8 cellular contexts compared by ENCODE assay signal in the genomic region with DNA sequence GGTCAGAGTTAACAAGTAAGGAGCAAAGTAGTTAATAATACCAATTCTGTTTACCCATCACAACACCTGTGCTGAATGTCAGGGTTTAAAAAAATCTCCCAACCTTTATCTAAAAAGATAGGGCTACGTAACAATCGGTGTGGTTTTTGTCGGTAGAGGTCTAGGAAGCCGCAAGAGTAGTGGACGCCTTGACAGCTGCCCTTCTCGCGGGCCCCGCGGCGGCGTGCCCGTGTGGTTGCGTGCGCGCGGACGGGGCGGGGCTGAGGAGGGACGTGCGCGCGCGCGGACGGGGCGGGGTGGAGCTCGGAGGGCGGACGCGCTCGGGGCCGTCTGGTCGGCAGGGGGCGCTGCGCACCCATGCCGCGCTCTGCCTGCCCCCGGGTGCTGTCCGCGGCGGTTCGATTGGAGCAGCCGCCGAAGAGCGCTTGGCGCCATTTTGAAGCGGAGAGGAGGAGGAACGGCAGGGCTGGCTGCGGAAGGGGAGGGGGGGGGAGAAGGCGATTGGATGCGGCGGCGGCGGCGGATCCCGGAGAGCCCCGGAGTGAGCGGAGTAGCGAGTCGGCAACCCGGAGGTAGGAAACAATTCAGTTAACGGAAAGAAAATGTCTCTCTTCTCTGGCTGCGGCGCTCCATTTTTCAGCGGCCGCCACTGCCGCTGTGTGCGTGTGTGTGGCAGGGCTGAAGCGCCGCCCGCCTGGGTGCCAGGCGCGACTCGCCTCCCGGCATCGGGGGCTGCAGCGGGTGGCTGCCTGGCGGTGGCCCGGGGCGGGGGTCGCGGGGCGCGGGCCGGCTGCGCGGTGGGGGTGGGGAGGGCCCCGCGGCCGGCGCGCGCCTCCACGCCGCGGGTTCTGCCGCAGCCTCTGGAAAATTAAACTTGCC. TPM values are rescaled to one million over a fixed set of nuclear protein-coding genes. Genes with fewer than 3 reads are reported as not detected.
DNase-seq lines count a peak whose midpoint lies in the region; ATAC-seq and TF ChIP-seq lines count a peak whose summit lies in the region.

A gene with protein sequence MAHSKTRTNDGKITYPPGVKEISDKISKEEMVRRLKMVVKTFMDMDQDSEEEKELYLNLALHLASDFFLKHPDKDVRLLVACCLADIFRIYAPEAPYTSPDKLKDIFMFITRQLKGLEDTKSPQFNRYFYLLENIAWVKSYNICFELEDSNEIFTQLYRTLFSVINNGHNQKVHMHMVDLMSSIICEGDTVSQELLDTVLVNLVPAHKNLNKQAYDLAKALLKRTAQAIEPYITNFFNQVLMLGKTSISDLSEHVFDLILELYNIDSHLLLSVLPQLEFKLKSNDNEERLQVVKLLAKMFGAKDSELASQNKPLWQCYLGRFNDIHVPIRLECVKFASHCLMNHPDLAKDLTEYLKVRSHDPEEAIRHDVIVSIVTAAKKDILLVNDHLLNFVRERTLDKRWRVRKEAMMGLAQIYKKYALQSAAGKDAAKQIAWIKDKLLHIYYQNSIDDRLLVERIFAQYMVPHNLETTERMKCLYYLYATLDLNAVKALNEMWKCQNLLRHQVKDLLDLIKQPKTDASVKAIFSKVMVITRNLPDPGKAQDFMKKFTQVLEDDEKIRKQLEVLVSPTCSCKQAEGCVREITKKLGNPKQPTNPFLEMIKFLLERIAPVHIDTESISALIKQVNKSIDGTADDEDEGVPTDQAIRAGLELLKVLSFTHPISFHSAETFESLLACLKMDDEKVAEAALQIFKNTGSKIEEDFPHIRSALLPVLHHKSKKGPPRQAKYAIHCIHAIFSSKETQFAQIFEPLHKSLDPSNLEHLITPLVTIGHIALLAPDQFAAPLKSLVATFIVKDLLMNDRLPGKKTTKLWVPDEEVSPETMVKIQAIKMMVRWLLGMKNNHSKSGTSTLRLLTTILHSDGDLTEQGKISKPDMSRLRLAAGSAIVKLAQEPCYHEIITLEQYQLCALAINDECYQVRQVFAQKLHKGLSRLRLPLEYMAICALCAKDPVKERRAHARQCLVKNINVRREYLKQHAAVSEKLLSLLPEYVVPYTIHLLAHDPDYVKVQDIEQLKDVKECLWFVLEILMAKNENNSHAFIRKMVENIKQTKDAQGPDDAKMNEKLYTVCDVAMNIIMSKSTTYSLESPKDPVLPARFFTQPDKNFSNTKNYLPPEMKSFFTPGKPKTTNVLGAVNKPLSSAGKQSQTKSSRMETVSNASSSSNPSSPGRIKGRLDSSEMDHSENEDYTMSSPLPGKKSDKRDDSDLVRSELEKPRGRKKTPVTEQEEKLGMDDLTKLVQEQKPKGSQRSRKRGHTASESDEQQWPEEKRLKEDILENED (N-terminal part only) (plus strand): TSS at position 431 of the 879 bp plus-strand sequence. CDS start 62,321 bp downstream, outside the sequence.

- H3K4me1 ChIP-seq in ES-I3 (ENCODE audit: insufficient read depth, low read length) = peaks cover 15% of the 10 kb centered on the region

- H3K9ac ChIP-seq in ES-I3 (ENCODE audit: low read depth, low read length) = peak within 1 kb of the TSS; percentile 97

- peak; percentile 95 for DNase-seq in H7
- DNase-seq in M059J (ENCODE audit: low read depth) = peak; percentile 87
- DNase-seq in SHP77 (lab: John Stamatoyannopoulos, UW) = peak; percentile 87 to 94
- peak; percentile 98 for DNase-seq in activated effector memory CD4-positive, alpha-beta T cell treated with anti-CD3 and anti-CD28 coated beads, Interleukin-2, amount 50 U/mL, for 16 hours
- DNase-seq in fibroblast of the conjunctiva (ENCODE audit: low read depth) = peak; percentile 91
- DNase-seq in nephron progenitor cell = peak; percentile 96
- peak; percentile 94 to 96 for DNase-seq in stimulated activated naive CD8-positive, alpha-beta T cell treated with anti-CD3 and anti-CD28 coated beads, Interleukin-15, amount 100 ng/mL, for 72 hours

- peak within 1 kb of the TSS; percentile 92 for H3K4me3 Mint-ChIP-seq in nephron progenitor cell
- peak within 1 kb of the TSS; percentile 96 for H3K4me3 Mint-ChIP-seq in stimulated activated naive CD8-positive, alpha-beta T cell treated with anti-CD3 and anti-CD28 coated beads, Interleukin-15, amount 100 ng/mL, for 72 hours

- no peaks in the 10 kb centered on the region for H3K9me3 ChIP-seq in ES-I3 (ENCODE audit: control insufficient read depth, insufficient read depth, low read length)

- H3K27me3 Mint-ChIP-seq in nephron progenitor cell (ENCODE audit: low read depth, poor library complexity) = peaks cover 29% of the 10 kb centered on the region
- H3K27me3 Mint-ChIP-seq in stimulated activated naive CD8-positive, alpha-beta T cell treated with anti-CD3 and anti-CD28 coated beads, Interleukin-15, amount 100 ng/mL, for 72 hours = no peaks in the 10 kb centered on the region

- H3K27me3 ChIP-seq in H7 (ENCODE audit: control insufficient read depth, insufficient read depth, low read length) = no peaks in the 10 kb centered on the region; the same call in 1 of the 2 replicates

- H3K9me3 Mint-ChIP-seq in nephron progenitor cell = no peaks in the 10 kb centered on the region
- H3K9me3 Mint-ChIP-seq in stimulated activated naive CD8-positive, alpha-beta T cell treated with anti-CD3 and anti-CD28 coated beads, Interleukin-15, amount 100 ng/mL, for 72 hours = no peaks in the 10 kb centered on the region

- H3K27ac Mint-ChIP-seq in nephron progenitor cell = peak within 1 kb of the TSS; percentile 99
- peak within 1 kb of the TSS; percentile 97 to 99 for H3K27ac Mint-ChIP-seq in stimulated activated naive CD8-positive, alpha-beta T cell treated with anti-CD3 and anti-CD28 coated beads, Interleukin-15, amount 100 ng/mL, for 72 hours

- ATAC-seq in stimulated activated naive CD8-positive, alpha-beta T cell treated with anti-CD3 and anti-CD28 coated beads, Interleukin-15, amount 100 ng/mL, for 72 hours = peak; percentile 94

- H3K4me1 Mint-ChIP-seq in nephron progenitor cell = peaks cover 39% of the 10 kb centered on the region
- H3K4me1 Mint-ChIP-seq in stimulated activated naive CD8-positive, alpha-beta T cell treated with anti-CD3 and anti-CD28 coated beads, Interleukin-15, amount 100 ng/mL, for 72 hours = peaks cover 42% of the 10 kb centered on the region

- peak; percentile 51 for TF ChIP-seq CTCF in nephron progenitor cell (IDR thresholded peaks at IDR 0.05)

- H3K36me3 ChIP-seq in ES-I3 (ENCODE audit: insufficient read depth, low read length) (no peaks in the 10 kb centered on the region), H7 (replicated peaks; ENCODE audit: control insufficient read depth, insufficient read depth, low read length) (no peaks in the 10 kb centered on the region)

- no peaks in the 10 kb centered on the region for H3K36me3 Mint-ChIP-seq in nephron progenitor cell (ENCODE audit: low read depth)

- H3K4me3 ChIP-seq in H7 (ENCODE audit: insufficient read depth, low read depth, low read length) = peak within 1 kb of the TSS; percentile 78

RNA-seq across cellular contexts. Expression of the gene that starts here (rescaled TPM):
- total RNA-seq in H7 (2014; rRNA removed; shearing (Covaris generic)) = 14.2 and 20.4 TPM in 2 replicates
- total RNA-seq in M059J (2014; rRNA removed; shearing (Covaris generic)) = 9.1 and 22.7 TPM in 2 replicates

Comparison
In these comparisons a context has a peak if more than half of its experiments do, and no peak if none do; other contexts are left out.
1. Peak in every context shown above with its lines: DNase-seq, ATAC-seq and H3K4me3 ChIP-seq.